ENCODE assay signal across 1 cellular context in the genomic region with DNA sequence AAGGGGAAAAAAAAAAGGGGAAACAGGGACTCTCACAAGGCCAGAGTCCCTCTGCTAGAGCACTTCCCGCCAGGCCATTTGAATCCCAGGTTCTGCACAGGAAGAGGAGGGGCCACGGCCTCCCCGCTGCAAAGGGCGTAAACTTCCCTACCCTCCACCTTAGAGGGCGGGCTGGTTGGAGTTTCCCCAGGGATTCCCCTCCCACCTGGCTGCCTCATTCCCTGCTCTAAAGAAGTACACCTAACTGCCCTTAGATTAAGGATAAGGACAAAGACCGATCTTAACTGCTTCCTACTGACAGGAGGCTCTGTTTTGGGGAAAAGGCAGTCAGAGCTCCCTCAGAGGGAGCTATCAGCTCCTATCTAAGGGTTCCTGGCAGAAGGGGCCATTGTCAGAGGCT.
TF ChIP-seq lines count a peak whose summit lies in the region.

No MANE protein-coding gene starts in this region.

TF ChIP-seq in SK-N-SH, 30 proteins besides CTCF, POLR2A, EP300 and RAD21 (continued from another document):
- no peak for TF ChIP-seq REST (IDR thresholded peaks at IDR 0.05; ENCODE audit: low read depth, low read length)
- no peak for TF ChIP-seq JUND (IDR thresholded peaks at IDR 0.05)
- TF ChIP-seq RCOR1 (IDR thresholded peaks at IDR 0.05; ENCODE audit: low read length), result no peak
- no peak for TF ChIP-seq TAF1 (IDR thresholded peaks at IDR 0.05; ENCODE audit: borderline replicate concordance, low read depth, low read length)
- no peak for TF ChIP-seq GATA2 (CRISPR knock-in tag; IDR thresholded peaks at IDR 0.05)
- no peak for TF ChIP-seq SMC3 (IDR thresholded peaks at IDR 0.05; ENCODE audit: low read depth, low read length)
- TF ChIP-seq TEAD4 (IDR thresholded peaks at IDR 0.05; ENCODE audit: borderline replicate concordance, insufficient read depth), result no peak
- TF ChIP-seq POLR2AphosphoS5 (IDR thresholded peaks at IDR 0.05; ENCODE audit: low read depth, low read length), result no peak
- TF ChIP-seq FOXJ3 (CRISPR knock-in tag; IDR thresholded peaks at IDR 0.05), result no peak
- no peak for TF ChIP-seq ZBTB33 (IDR thresholded peaks at IDR 0.05; ENCODE audit: borderline replicate concordance, low read depth)
